ENCODE assay signal across 8 cellular contexts in genomic region chr20:17557675-17558006, GRCh38. TPM values are rescaled to one million over a fixed set of nuclear protein-coding genes. Genes with fewer than 3 reads are reported as not detected.
DNase-seq lines count a peak whose midpoint lies in the region; ATAC-seq and TF ChIP-seq lines count a peak whose summit lies in the region.
"Had no signal": no experiment of that assay in that cellular context is flagged by ENCODE, and none has a peak within 500 bp of the region (broad histone marks: within the 10 kb centered on the region; RNA-seq: fewer than 3 reads in every experiment).

No MANE protein-coding gene starts in this region.

- no peaks in the 10 kb centered on the region for H3K27me3 ChIP-seq in HCT116 (ENCODE audit: insufficient read depth, low read length)
- H3K27me3 ChIP-seq in gastroesophageal sphincter: no peaks in the 10 kb centered on the region
- H3K27me3 ChIP-seq in stomach: no peaks in the 10 kb centered on the region
- no peaks in the 10 kb centered on the region for H3K27me3 ChIP-seq in CD4-positive, alpha-beta T cell (ENCODE audit: control insufficient read depth, insufficient read depth, low read length)

- no peak for TF ChIP-seq CTCF in HCT116 (IDR thresholded peaks at IDR 0.05 in 2 of 3, conservative IDR thresholded peaks at IDR 0.05 in 1 of 3; ENCODE audit: borderline replicate concordance in 1 of 3, insufficient read depth in 1 of 3, low read depth in 2 of 3, low read length in 2 of 3)
- no peak for TF ChIP-seq CTCF in gastroesophageal sphincter (IDR thresholded peaks at IDR 0.05)
- TF ChIP-seq CTCF in stomach (IDR thresholded peaks at IDR 0.05): no peak
- TF ChIP-seq CTCF in CD4-positive, alpha-beta T cell (IDR thresholded peaks at IDR 0.05): no peak

- H3K79me2 ChIP-seq in HCT116 (ENCODE audit: insufficient read depth, low read length): no peaks in the 10 kb centered on the region; the same call in 1 of the 2 replicates

- no peak overlapping the region for H3K27ac Mint-ChIP-seq in CD4-positive, alpha-beta T cell

- intact Hi-C loops in HCT116 (cut with micrococcal nuclease): loop anchor here (1.0 kb wide), 1 partner anchor 12 kb away; no protein-coding TSS in a partner anchor
- intact Hi-C loops in stomach (cut with DNase I; ENCODE audit: low total_unique reads): no loop called here
- intact Hi-C loops in CD4-positive, alpha-beta T cell (cut with DNase I, micrococcal nuclease): no loop called here

- H3K4me3 ChIP-seq in HCT116 (replicated peaks in 1 of 2; ENCODE audit: low read depth in 1 of 2, low read length in 2 of 2) (peak overlapping the region; percentile 46 to 56), SK-N-MC (no peak overlapping the region), gastroesophageal sphincter (no peak overlapping the region), stomach (no peak overlapping the region)

- H3K4me2 ChIP-seq in HCT116 (ENCODE audit: low read length): peak overlapping the region; percentile 78

- TF ChIP-seq RAD21 in HCT116 (IDR thresholded peaks at IDR 0.05; ENCODE audit: low read depth): peak; percentile 7; the same call in 1 of the 2 replicates

- no peaks in the 10 kb centered on the region for H3K27me3 Mint-ChIP-seq in CD4-positive, alpha-beta T cell

- CTCF ChIA-PET in HCT116 (lab: Charles Lee): interaction anchor here (1.3 to 1.7 kb wide), 4 partner anchors 14 to 23 kb away, joined by 3 to 5 read pairs (median 4); no protein-coding TSS in a partner anchor
- CTCF ChIA-PET in CD4-positive, alpha-beta T cell (lab: Charles Lee): interaction anchor here (2.3 kb wide), 1 partner anchor 21 kb away, joined by 7 read pairs; no protein-coding TSS in a partner anchor

- TF ChIP-seq POLR2A in HCT116 (IDR thresholded peaks at IDR 0.05; ENCODE audit: borderline replicate concordance, extremely low read depth, insufficient read depth, insufficient read length): no peak
- no peak for TF ChIP-seq POLR2A in gastroesophageal sphincter (IDR thresholded peaks at IDR 0.05)
- no peak for TF ChIP-seq POLR2A in stomach (IDR thresholded peaks at IDR 0.05)

- RAD21 ChIA-PET in HCT116 (lab: Charles Lee; ENCODE audit: low non-redundant PET in 1 of 2, low total read pairs in 2 of 2, uncharacterized antibody in 2 of 2, unreplicated experiment in 2 of 2): no interaction called here

- H3K4me3 Mint-ChIP-seq in CD4-positive, alpha-beta T cell: no peak overlapping the region

- H3K27ac ChIP-seq in HCT116 (ENCODE audit: low read depth, low read length) (peak overlapping the region; percentile 91), SK-N-MC (peak overlapping the region; percentile 76), gastroesophageal sphincter (peak overlapping the region; percentile 99 to 100 (median 100)), stomach (peak overlapping the region; percentile 81 to 100 (median 91))
- H3K27ac ChIP-seq in CD4-positive, alpha-beta T cell (ENCODE audit: low read depth, low read length): no peak overlapping the region

- no peaks in the 10 kb centered on the region for H3K9me3 ChIP-seq in HCT116 (ENCODE audit: control insufficient read depth in 1 of 2, insufficient read depth in 1 of 2, low read depth in 1 of 2, low read length in 2 of 2)
- H3K9me3 ChIP-seq in SK-N-MC (ENCODE audit: low read depth, low read length): no peaks in the 10 kb centered on the region
- no peaks in the 10 kb centered on the region for H3K9me3 ChIP-seq in gastroesophageal sphincter
- no peaks in the 10 kb centered on the region for H3K9me3 ChIP-seq in stomach
- no peaks in the 10 kb centered on the region for H3K9me3 ChIP-seq in CD4-positive, alpha-beta T cell (ENCODE audit: control insufficient read depth, low read length)

- H3K9me2 ChIP-seq in HCT116 (ENCODE audit: insufficient read depth): no peaks in the 10 kb centered on the region

- H3K4me1 Mint-ChIP-seq in CD4-positive, alpha-beta T cell (ENCODE audit: low read depth): no peaks in the 10 kb centered on the region

- no peaks in the 10 kb centered on the region for H3K9me3 Mint-ChIP-seq in CD4-positive, alpha-beta T cell

- no peak for TF ChIP-seq EP300 in gastroesophageal sphincter (IDR thresholded peaks at IDR 0.05)
- TF ChIP-seq EP300 in stomach (IDR thresholded peaks at IDR 0.05): no peak

- H3K4me1 ChIP-seq in HCT116 (ENCODE audit: control insufficient read depth in 1 of 2, insufficient read depth in 2 of 2, low read length in 2 of 2) (peaks cover 42 to 65% of the 10 kb centered on the region in 2 experiments), gastroesophageal sphincter (peaks cover 15 to 70% (median 31%) of the 10 kb centered on the region in 3 donors), stomach (peaks cover 21 to 51% (median 38%) of the 10 kb centered on the region in 4 donors)

- no TSS peak for BruUV-seq in HCT116 (replicated peaks; lab: Mats Ljungman, UMichigan)

- WGBS in gastroesophageal sphincter (ENCODE audit: low coverage in 1 of 2), 2 donors: 18 to 24% methylated on average over 3 of the region's 3 CpGs
- 20 to 34% (median 30%) methylated on average over 3 of the region's 3 CpGs for WGBS in stomach, 5 donors

- DNase-seq in HCT116 (ENCODE audit: low read depth, low spot score): peak; percentile 78
- no peak for DNase-seq in SK-N-MC (ENCODE audit: low read depth, low spot score)
- DNase-seq in stomach: peak; percentile 59
- DNase-seq in CD4-positive, alpha-beta T cell: no peak
- no peak for DNase-seq in retina
- DNase-seq: activated CD4-positive, alpha-beta T cell treated with anti-CD3 and anti-CD28 coated beads for 1 hour had no signal

- H2AFZ ChIP-seq in HCT116 (ENCODE audit: low read depth, low read length, poor library complexity, severe bottlenecking): no peak overlapping the region

- no peaks in the 10 kb centered on the region for H3K36me3 ChIP-seq in HCT116 (ENCODE audit: control insufficient read depth in 1 of 2, insufficient read depth in 2 of 2, low read length in 2 of 2)
- no peaks in the 10 kb centered on the region for H3K36me3 ChIP-seq in SK-N-MC (ENCODE audit: insufficient read depth, low read length)
- no peaks in the 10 kb centered on the region for H3K36me3 ChIP-seq in gastroesophageal sphincter
- H3K36me3 ChIP-seq in stomach: no peaks in the 10 kb centered on the region

- POLR2A ChIA-PET in HCT116 (lab: Charles Lee): interaction anchor here (0.6 to 3.8 kb wide), 7 partner anchors 13 to 124 kb away, joined by 4 to 38 read pairs (median 7); partner anchors contain the start of gene DSTN
- POLR2A ChIA-PET in CD4-positive, alpha-beta T cell (lab: Charles Lee): no interaction called here

- peak overlapping the region; percentile 71 for H3K9ac ChIP-seq in HCT116 (ENCODE audit: low read length)
- no peak overlapping the region for H3K9ac ChIP-seq in SK-N-MC (ENCODE audit: insufficient read length)

- no peaks in the 10 kb centered on the region for H3K36me3 Mint-ChIP-seq in CD4-positive, alpha-beta T cell (ENCODE audit: low read depth)

- ATAC-seq in HCT116 (peak; percentile 67), gastroesophageal sphincter (no peak), GM18858 (IDR thresholded peaks at IDR 0.05; ENCODE audit: unreplicated experiment) (no peak)
- ATAC-seq in CD4-positive, alpha-beta T cell (ENCODE audit: poor library complexity): no peak

- H4K20me1 ChIP-seq in HCT116 (ENCODE audit: insufficient read depth): no peaks in the 10 kb centered on the region

TF ChIP-seq in HCT116, 20 proteins besides CTCF, POLR2A, EP300 and RAD21:
- TF ChIP-seq JUND (IDR thresholded peaks at IDR 0.05) (peak; percentile 89), ZFX (IDR thresholded peaks at IDR 0.05) (no peak), EGR1 (IDR thresholded peaks at IDR 0.05; ENCODE audit: low read depth) (no peak), ELF1 (IDR thresholded peaks at IDR 0.05; ENCODE audit: borderline replicate concordance, low read depth) (no peak), FOSL1 (IDR thresholded peaks at IDR 0.05; ENCODE audit: low read depth) (peak; percentile 82), EZH2 (IDR thresholded peaks at IDR 0.05) (no peak), ATF3 (IDR thresholded peaks at IDR 0.05) (no peak), CBX3 (IDR thresholded peaks at IDR 0.05; ENCODE audit: low read depth) (peak; percentile 84; the same call in 1 of the 2 replicates), MAX (IDR thresholded peaks at IDR 0.05) (peak; percentile 60; the same call in 1 of the 2 replicates), YY1 (IDR thresholded peaks at IDR 0.05; ENCODE audit: extremely low read depth, insufficient replicate concordance, low read depth, low read length) (no peak), SP1 (IDR thresholded peaks at IDR 0.05; ENCODE audit: low read depth) (peak; percentile 92), SIN3A (IDR thresholded peaks at IDR 0.05; ENCODE audit: low read depth) (0 out of 2 replicates have a peak, but pooled peaks have one; percentile 30), POLR2AphosphoS5 (IDR thresholded peaks at IDR 0.05; ENCODE audit: low read depth, low read length) (peak; percentile 7; the same call in 1 of the 2 replicates), TCF7L2 (IDR thresholded peaks at IDR 0.05; ENCODE audit: borderline replicate concordance, extremely low read depth, insufficient read depth, insufficient read length) (no peak), SRF (IDR thresholded peaks at IDR 0.05; ENCODE audit: low read depth) (no peak)

RNA-seq across cellular contexts. Expression of gene DSTN, which starts 12.2 kb away (rescaled TPM):
- total RNA-seq in HCT116 (2021; ENCODE audit: unreplicated experiment) (202 TPM), gastroesophageal sphincter (1,000 to 10,000 TPM; 1,820 to 3,515 (median 2,996) TPM), stomach (1,000 to 10,000 TPM in 1 of 5 donors, 100 to 1,000 TPM in 4; 334 to 1,254 (median 555) TPM)
- polyA plus RNA-seq in HCT116 (2012): 96.2 and 121 TPM in 2 replicates
- 100 to 1,000 TPM; 464 to 624 (median 598) TPM for polyA plus RNA-seq in stomach
- total RNA-seq in CD4-positive, alpha-beta T cell: 10 to 100 TPM; 36.0 to 38.9 TPM

RNA-seq across cellular contexts. Expression of gene BFSP1, which starts 26.5 kb away (rescaled TPM):
- total RNA-seq in HCT116 (2021; ENCODE audit: unreplicated experiment): 8.8 TPM
- 4.2 and 5.4 TPM in 2 replicates for polyA plus RNA-seq in HCT116 (2012)
- 1 to 10 TPM; 2.0 to 5.9 (median 5.0) TPM for total RNA-seq in gastroesophageal sphincter
- 1 to 10 TPM in 3 of 5 donors, not detected in 2; 1.7 to 7.1 (median 3.2) TPM for total RNA-seq in stomach
- polyA plus RNA-seq in stomach: 1 to 10 TPM in 1 of 3 donors, under 1 TPM in 1, not detected in 1; 0.70 to 1.2 TPM
- total RNA-seq in CD4-positive, alpha-beta T cell: under 1 TPM; 0.27 to 0.42 TPM

Comparison
In these comparisons a context has a peak if more than half of its experiments do, and no peak if none do; other contexts are left out.
1. DNase-seq: peak in HCT116 (single experiment) and stomach (single experiment); none in SK-N-MC (single experiment), CD4-positive, alpha-beta T cell (0 of 10) and retina (single experiment).
2. H3K4me3 ChIP-seq: peak in HCT116 (2 of 2); none in SK-N-MC (single experiment), gastroesophageal sphincter (0 of 2) and stomach (0 of 4).